ENCODE assay signal across 31 cellular contexts in the genomic region with DNA sequence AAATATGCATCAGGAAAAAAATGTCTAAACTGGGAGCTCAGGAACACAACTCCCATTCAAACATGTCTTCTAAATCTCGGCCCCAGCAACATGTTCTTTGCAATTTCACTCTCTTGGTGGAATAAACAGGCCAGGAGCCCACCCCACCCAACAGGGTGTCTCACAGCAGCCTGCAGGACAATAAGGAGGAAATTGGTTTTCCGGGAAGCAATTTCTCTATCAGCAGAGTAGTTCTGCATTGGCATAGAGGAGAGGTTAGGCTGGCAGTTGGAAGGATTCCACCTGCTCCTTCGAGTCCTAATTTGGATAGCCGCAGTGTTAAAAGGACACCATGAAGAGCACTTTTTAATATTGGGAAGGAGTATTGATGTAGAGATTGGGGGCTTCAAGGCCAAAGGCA. TPM values are rescaled to one million over a fixed set of nuclear protein-coding genes. Genes with fewer than 3 reads are reported as not detected.
"Had no signal": no experiment of that assay in that cellular context is flagged by ENCODE, and none has a peak within 500 bp of the region (broad histone marks: within the 10 kb centered on the region; RNA-seq: fewer than 3 reads in every experiment).

No MANE protein-coding gene starts in this region.

- H3K4me1 Mint-ChIP-seq: activated naive CD8-positive, alpha-beta T cell treated with anti-CD3 and anti-CD28 coated beads, Interleukin-2, amount 50 U/mL, for 24 hours; activated T-helper 17 cell treated with anti-CD3 and anti-CD28 coated beads, Interleukin-2, amount 50 U/mL, for 72 hours; central memory CD8-positive, alpha-beta T cell; stimulated activated memory B cell treated with anti-CD40 and anti-IgM and Interleukin-4, amounts not matched to agents 10 μg/mL and 1 μg/mL and 100 μg/mL, for 72 hours; stimulated activated naive CD8-positive, alpha-beta T cell treated with anti-CD3 and anti-CD28 coated beads, Interleukin-15, amount 100 ng/mL, for 72 hours had no signal

- H3K9me3 Mint-ChIP-seq: activated CD4-positive, alpha-beta T cell treated with anti-CD3 and anti-CD28 coated beads, Interleukin-2, amount 10 ng/mL, durations not matched to agents 7 days and 5 days; activated CD8-positive, alpha-beta T cell treated with anti-CD3 and anti-CD28 coated beads for 36 hours; activated naive CD8-positive, alpha-beta T cell treated with anti-CD3 and anti-CD28 coated beads, Interleukin-2, amount 50 U/mL, for 24 hours; activated T-cell treated with anti-CD3 and anti-CD28 coated beads, Interleukin-2, amount 50 U/mL, for 4 hours; activated T-helper 17 cell treated with anti-CD3 and anti-CD28 coated beads, Interleukin-2, amount 50 U/mL, for 72 hours; central memory CD8-positive, alpha-beta T cell; dendritic cell treated with granulocyte-macrophage colony-stimulating factor and Interleukin-4, amounts not matched to agents 40 ng/mL and 50 ng/mL, for 4 days; endodermal cell; neural progenitor cell; stimulated activated memory B cell treated with anti-CD40 and anti-IgM and Interleukin-4, amounts not matched to agents 10 μg/mL and 1 μg/mL and 100 μg/mL, for 72 hours; stimulated activated naive CD8-positive, alpha-beta T cell treated with anti-CD3 and anti-CD28 coated beads, Interleukin-15, amount 100 ng/mL, for 72 hours; WTC11 had no signal

- H3K27ac Mint-ChIP-seq: activated CD4-positive, alpha-beta T cell treated with anti-CD3 and anti-CD28 coated beads, Interleukin-2, amount 10 ng/mL, durations not matched to agents 7 days and 5 days; activated CD8-positive, alpha-beta T cell treated with anti-CD3 and anti-CD28 coated beads for 36 hours; activated naive CD8-positive, alpha-beta T cell treated with anti-CD3 and anti-CD28 coated beads, Interleukin-2, amount 50 U/mL, for 24 hours; activated T-helper 17 cell treated with anti-CD3 and anti-CD28 coated beads, Interleukin-2, amount 50 U/mL, for 72 hours; dendritic cell treated with granulocyte-macrophage colony-stimulating factor and Interleukin-4, amounts not matched to agents 40 ng/mL and 50 ng/mL, for 4 days; endodermal cell; neural progenitor cell; stimulated activated memory B cell treated with anti-CD40 and anti-IgM and Interleukin-4, amounts not matched to agents 10 μg/mL and 1 μg/mL and 100 μg/mL, for 72 hours; stimulated activated naive CD8-positive, alpha-beta T cell treated with anti-CD3 and anti-CD28 coated beads, Interleukin-15, amount 100 ng/mL, for 72 hours; WTC11 had no signal

- H3K27ac ChIP-seq: heart left ventricle, neural progenitor cell, parathyroid adenoma, psoas muscle, sigmoid colon, tibial artery had no signal

- H3K4me2 ChIP-seq: neural progenitor cell had no signal

- H3K9ac ChIP-seq: neural progenitor cell, parathyroid adenoma had no signal

- H3K36me3 ChIP-seq: heart left ventricle, neural progenitor cell, sigmoid colon, tibial artery had no signal

- DNase-seq: activated CD4-positive, alpha-beta T cell treated with anti-CD3 and anti-CD28 coated beads for 1 hour; activated CD4-positive, alpha-beta T cell treated with anti-CD3 and anti-CD28 coated beads, Interleukin-2, amount 10 ng/mL, durations not matched to agents 7 days and 5 days; activated CD8-positive, alpha-beta T cell treated with anti-CD3 and anti-CD28 coated beads for 36 hours; activated gamma-delta T cell treated with Interleukin-2 at 50 U/mL for 16 hours; activated naive CD4-positive, alpha-beta T cell treated with anti-CD3 and anti-CD28 coated beads, Interleukin-2, amount 50 U/mL, for 16 hours; activated naive CD8-positive, alpha-beta T cell treated with anti-CD3 and anti-CD28 coated beads, Interleukin-2, amount 50 U/mL, for 24 hours; activated T-cell treated with anti-CD3 and anti-CD28 coated beads, Interleukin-2, amount 50 U/mL, for 4 hours; amygdala; endodermal cell; foreskin fibroblast; heart left ventricle; mesenchymal stem cell; naive thymus-derived CD8-positive, alpha-beta T cell; occipital lobe; psoas muscle; sigmoid colon; stimulated activated CD4-positive, alpha-beta T cell treated with anti-CD3 and anti-CD28 coated beads, Interleukin-1b, Interleukin-23, amount 100 ng/mL, for 48 hours; stimulated activated CD4-positive, alpha-beta T cell treated with anti-CD3 and anti-CD28 coated beads, Interleukin-4, amount 100 ng/mL, for 4 hours; stimulated activated CD8-positive, alpha-beta memory T cell treated with anti-CD3 and anti-CD28 coated beads, Interleukin-4, amount 100 ng/mL, for 48 hours; stimulated activated naive CD8-positive, alpha-beta T cell treated with anti-CD3 and anti-CD28 coated beads, Interleukin-15, amount 100 ng/mL, for 72 hours; substantia nigra; tibial artery had no signal

- H3K4me1 ChIP-seq: parathyroid adenoma, psoas muscle, sigmoid colon had no signal

- H3K27me3 ChIP-seq: heart left ventricle, neural progenitor cell, sigmoid colon had no signal

- H3K79me2 ChIP-seq: parathyroid adenoma had no signal

- H3K4me3 Mint-ChIP-seq: activated CD4-positive, alpha-beta T cell treated with anti-CD3 and anti-CD28 coated beads, Interleukin-2, amount 10 ng/mL, durations not matched to agents 7 days and 5 days; activated CD8-positive, alpha-beta T cell treated with anti-CD3 and anti-CD28 coated beads for 36 hours; activated naive CD8-positive, alpha-beta T cell treated with anti-CD3 and anti-CD28 coated beads, Interleukin-2, amount 50 U/mL, for 24 hours; activated T-cell treated with anti-CD3 and anti-CD28 coated beads, Interleukin-2, amount 50 U/mL, for 4 hours; activated T-helper 17 cell treated with anti-CD3 and anti-CD28 coated beads, Interleukin-2, amount 50 U/mL, for 72 hours; central memory CD8-positive, alpha-beta T cell; dendritic cell treated with granulocyte-macrophage colony-stimulating factor and Interleukin-4, amounts not matched to agents 40 ng/mL and 50 ng/mL, for 4 days; endodermal cell; naive thymus-derived CD8-positive, alpha-beta T cell; neural progenitor cell; stimulated activated memory B cell treated with anti-CD40 and anti-IgM and Interleukin-4, amounts not matched to agents 10 μg/mL and 1 μg/mL and 100 μg/mL, for 72 hours; stimulated activated naive CD8-positive, alpha-beta T cell treated with anti-CD3 and anti-CD28 coated beads, Interleukin-15, amount 100 ng/mL, for 72 hours; WTC11 had no signal

- H3K36me3 Mint-ChIP-seq: naive thymus-derived CD8-positive, alpha-beta T cell; neural progenitor cell; stimulated activated memory B cell treated with anti-CD40 and anti-IgM and Interleukin-4, amounts not matched to agents 10 μg/mL and 1 μg/mL and 100 μg/mL, for 72 hours; WTC11 had no signal

- H2AFZ ChIP-seq: neural progenitor cell, parathyroid adenoma had no signal

- H3K9me3 ChIP-seq: heart left ventricle, psoas muscle, sigmoid colon, tibial artery had no signal

- H3K27me3 Mint-ChIP-seq: activated CD8-positive, alpha-beta T cell treated with anti-CD3 and anti-CD28 coated beads for 36 hours; activated naive CD8-positive, alpha-beta T cell treated with anti-CD3 and anti-CD28 coated beads, Interleukin-2, amount 50 U/mL, for 24 hours; stimulated activated naive CD8-positive, alpha-beta T cell treated with anti-CD3 and anti-CD28 coated beads, Interleukin-15, amount 100 ng/mL, for 72 hours had no signal

- ATAC-seq: activated CD8-positive, alpha-beta T cell treated with anti-CD3 and anti-CD28 coated beads for 36 hours; activated naive CD8-positive, alpha-beta T cell treated with anti-CD3 and anti-CD28 coated beads, Interleukin-2, amount 50 U/mL, for 24 hours; activated T-cell treated with anti-CD3 and anti-CD28 coated beads, Interleukin-2, amount 50 U/mL, for 4 hours; activated T-helper 17 cell treated with anti-CD3 and anti-CD28 coated beads, Interleukin-2, amount 50 U/mL, for 72 hours; esophagus mucosa; naive thymus-derived CD8-positive, alpha-beta T cell; psoas muscle; stimulated activated memory B cell treated with anti-CD40 and anti-IgM and Interleukin-4, amounts not matched to agents 10 μg/mL and 1 μg/mL and 100 μg/mL, for 72 hours; stimulated activated naive CD8-positive, alpha-beta T cell treated with anti-CD3 and anti-CD28 coated beads, Interleukin-15, amount 100 ng/mL, for 72 hours; WTC11 had no signal

- H3K4me3 ChIP-seq: heart left ventricle, neural progenitor cell, psoas muscle, sigmoid colon, tibial artery had no signal

RNA-seq across cellular contexts. Expression of gene BARX2, which starts 55.9 kb away (rescaled TPM):
- total RNA-seq: activated CD4-positive, alpha-beta T cell treated with anti-CD3 and anti-CD28 coated beads, Interleukin-2, amount 10 ng/mL, durations not matched to agents 7 days and 5 days; activated CD8-positive, alpha-beta T cell treated with anti-CD3 and anti-CD28 coated beads for 36 hours; activated T-helper 17 cell treated with anti-CD3 and anti-CD28 coated beads, Interleukin-2, amount 50 U/mL, for 72 hours; endodermal cell; kidney epithelial cell; naive thymus-derived CD8-positive, alpha-beta T cell; sigmoid colon; WTC11 had no signal
- polyA plus RNA-seq: naive thymus-derived CD8-positive, alpha-beta T cell; psoas muscle had no signal
